ENCODE assay signal across 9 cellular contexts in the genomic region with DNA sequence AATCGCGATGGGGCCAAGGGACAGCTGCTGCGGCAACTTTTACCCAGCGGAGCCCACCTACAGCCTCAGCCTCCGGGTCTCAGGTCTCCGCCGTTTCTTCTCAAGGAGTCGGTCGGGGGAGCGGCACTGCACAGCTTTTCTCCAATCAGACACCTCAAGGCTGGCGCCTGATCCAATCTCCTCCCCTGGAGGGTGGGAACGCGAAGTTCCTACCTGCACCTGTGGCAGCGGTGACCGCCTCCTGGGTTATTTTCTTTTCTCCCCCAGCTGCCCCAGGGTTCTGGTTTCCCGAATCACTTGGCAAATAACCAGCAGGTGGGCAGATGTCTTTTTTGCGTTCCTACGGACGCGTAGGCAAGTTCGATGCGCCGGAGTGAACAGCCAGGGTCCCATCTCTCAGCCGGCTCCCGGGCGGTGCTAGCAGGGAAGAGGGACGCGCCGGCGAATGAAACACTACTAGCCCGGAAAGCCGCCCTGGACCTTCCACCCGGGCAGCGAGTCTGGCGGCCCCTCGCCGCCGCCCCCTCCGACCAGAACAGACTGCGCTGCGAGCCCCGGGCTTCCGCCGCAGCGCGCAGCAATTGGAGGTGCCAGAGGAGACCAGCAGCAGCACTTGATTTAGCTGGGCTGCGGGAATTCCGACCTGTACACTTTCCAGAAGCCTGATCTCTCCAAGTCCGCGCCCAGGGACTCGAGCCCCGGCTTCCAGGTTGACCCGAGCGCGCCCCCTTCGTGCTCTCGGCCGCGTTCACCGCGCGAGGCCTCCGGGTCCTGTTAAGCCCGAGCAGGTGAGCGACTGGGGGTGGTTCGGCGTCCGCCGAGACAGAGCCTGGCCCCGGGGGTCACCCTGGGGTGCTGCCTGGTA. TPM values are rescaled to one million over a fixed set of nuclear protein-coding genes. Genes with fewer than 3 reads are reported as not detected.
DNase-seq lines count a peak whose midpoint lies in the region; ATAC-seq, FAIRE-seq and TF ChIP-seq lines count a peak whose summit lies in the region.
"Had no signal": no experiment of that assay in that cellular context is flagged by ENCODE, and none has a peak within 500 bp of the region (broad histone marks: within the 10 kb centered on the region; RNA-seq: fewer than 3 reads in every experiment).

A gene with protein sequence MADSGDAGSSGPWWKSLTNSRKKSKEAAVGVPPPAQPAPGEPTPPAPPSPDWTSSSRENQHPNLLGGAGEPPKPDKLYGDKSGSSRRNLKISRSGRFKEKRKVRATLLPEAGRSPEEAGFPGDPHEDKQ (plus strand): TSS at position 246 of the 865 bp plus-strand sequence. CDS start 2,495 bp downstream, outside the sequence.

- H3K27me3 ChIP-seq in mammary epithelial cell (ENCODE audit: insufficient read depth, low read length) = no peaks in the 10 kb centered on the region
- peaks cover 7 to 93% (median 61%) of the 10 kb centered on the region in 7 donors for H3K27me3 ChIP-seq in spleen (replicated peaks in 1 of 7)
- H3K27me3 ChIP-seq in WERI-Rb-1 (ENCODE audit: insufficient read depth, low read depth, severe bottlenecking) = no peaks in the 10 kb centered on the region

- in situ Hi-C loops in mammary epithelial cell (cut with MboI; ENCODE audit: low sequenced_read_pairs in 2 of 2) = loop anchor here in 1 of 2 donors (5.0 kb wide), 1 partner anchor 58 kb away; no protein-coding TSS in a partner anchor

- CTCF ChIA-PET in mammary epithelial cell (lab: Charles Lee; ENCODE audit: low non-redundant PET) = interaction anchor here (0.6 kb wide), 1 partner anchor 641 kb away, joined by 3 read pairs; no protein-coding TSS in a partner anchor

- ATAC-seq in GM21528 (IDR thresholded peaks at IDR 0.05; ENCODE audit: low FRiP score, unreplicated experiment) = no peak

- DNase-seq in NCI-H1417 (lab: John Stamatoyannopoulos, UW) = peak; percentile 36 to 87 (median 86)
- DNase-seq in NCI-H1417 treated with DMSO at 0.1 percent for 48 hours (lab: John Stamatoyannopoulos, UW) = no peak
- DNase-seq in NCI-H2171 treated with DMSO at 0.1 percent for 48 hours (lab: John Stamatoyannopoulos, UW) = peak; percentile 85
- DNase-seq in mammary epithelial cell = peak; percentile 75
- peak; percentile 90 for DNase-seq in kidney
- peak; percentile 77 for DNase-seq in spleen
- DNase-seq in WERI-Rb-1 = no peak

- H3K27ac ChIP-seq in mammary epithelial cell (ENCODE audit: insufficient read depth, low read depth, low read length) (peak within 1 kb of the TSS; percentile 78), kidney (ENCODE audit: low read depth in 2 of 2, low read length in 2 of 2) (peak within 1 kb of the TSS; percentile 88 to 90), spleen (no peak within 1 kb of the TSS), WERI-Rb-1 (no peak within 1 kb of the TSS)

- no peaks in the 10 kb centered on the region for H3K9me3 ChIP-seq in mammary epithelial cell (replicated peaks; ENCODE audit: insufficient read depth, low read length)
- H3K9me3 ChIP-seq in kidney (ENCODE audit: control insufficient read depth in 1 of 2, low read length in 2 of 2) = no peaks in the 10 kb centered on the region
- H3K9me3 ChIP-seq in spleen = no peaks in the 10 kb centered on the region
- no peaks in the 10 kb centered on the region for H3K9me3 ChIP-seq in WERI-Rb-1 (ENCODE audit: severe bottlenecking)

- H3K9ac ChIP-seq in mammary epithelial cell (ENCODE audit: insufficient read depth, low read length) = peak within 1 kb of the TSS; percentile 77
- peak within 1 kb of the TSS; percentile 75 to 83 for H3K9ac ChIP-seq in kidney (ENCODE audit: low read length in 2 of 2)

- dilution Hi-C loops in mammary epithelial cell (cut with HindIII; ENCODE audit: low sequenced_read_pairs) = no loop called here

- H3K4me2 ChIP-seq in mammary epithelial cell (ENCODE audit: insufficient read depth, low read depth, low read length) = peak within 1 kb of the TSS; percentile 90

- no peak for TF ChIP-seq POLR2A in spleen (IDR thresholded peaks at IDR 0.05)

- intact Hi-C loops in mammary epithelial cell (cut with micrococcal nuclease) (loop anchor here (1.0 to 5.0 kb wide), 4 partner anchors 45 to 277 kb away; no protein-coding TSS in a partner anchor), kidney (cut with DNase I) (no loop called here), spleen (cut with DNase I; ENCODE audit: low total_unique reads) (no loop called here)

- FAIRE-seq in kidney (lab: Jason Lieb, UNC) = no peak
- FAIRE-seq: A204.1 had no signal

- peak within 1 kb of the TSS; percentile 95 for H2AFZ ChIP-seq in mammary epithelial cell (ENCODE audit: low read depth, low read length)

- H4K20me1 ChIP-seq in mammary epithelial cell (ENCODE audit: insufficient read depth, low read length) = no peaks in the 10 kb centered on the region

- H3K79me2 ChIP-seq in mammary epithelial cell (ENCODE audit: insufficient read depth, low read length) = peaks cover 7% of the 10 kb centered on the region

- TF ChIP-seq CTCF in mammary epithelial cell (conservative IDR thresholded peaks at IDR 0.05 in 1 of 2, IDR thresholded peaks at IDR 0.05 in 1 of 2; ENCODE audit: extremely low read depth in 1 of 2, insufficient read depth in 1 of 2, low read depth in 1 of 2, low read length in 2 of 2) (peak in 1 of 2 donors; percentile 7), kidney (IDR thresholded peaks at IDR 0.05; ENCODE audit: borderline replicate concordance, extremely low read depth, insufficient read depth) (peak; percentile 5), spleen (IDR thresholded peaks at IDR 0.05 in 8 of 11, conservative IDR thresholded peaks at IDR 0.05 in 3 of 11) (no peak), WERI-Rb-1 (IDR thresholded peaks at IDR 0.05; ENCODE audit: low read depth, low read length) (no peak)

- 1% methylated on average over 13 of the region's 70 CpGs for WGBS in mammary epithelial cell (ENCODE audit: low coverage, missing lambda C conversion rate)
- 0 to 3% (median 1%) methylated on average over 22 to 70 of the region's 70 CpGs for WGBS in spleen, 5 donors

- H3K36me3 ChIP-seq in mammary epithelial cell (ENCODE audit: insufficient read depth, low read length) (no peaks in the 10 kb centered on the region), kidney (ENCODE audit: control insufficient read depth in 1 of 2, insufficient read depth in 2 of 2, low read length in 2 of 2) (no peaks in the 10 kb centered on the region), spleen (no peaks in the 10 kb centered on the region), WERI-Rb-1 (no peaks in the 10 kb centered on the region)

- no TSS peak for BruUV-seq in mammary epithelial cell (replicated peaks; lab: Mats Ljungman, UMichigan)

- peaks cover 23% of the 10 kb centered on the region for H3K4me1 ChIP-seq in mammary epithelial cell (ENCODE audit: insufficient read depth, low read length)
- peaks cover 0 to 6% of the 10 kb centered on the region in 2 donors for H3K4me1 ChIP-seq in kidney (ENCODE audit: control insufficient read depth in 1 of 2, insufficient read depth in 1 of 2, low read depth in 1 of 2, low read length in 2 of 2)
- H3K4me1 ChIP-seq in spleen = peaks cover 23 to 47% (median 42%) of the 10 kb centered on the region in 6 donors

- peak within 1 kb of the TSS; percentile 64 to 84 (median 72) for H3K4me3 ChIP-seq in mammary epithelial cell (replicated peaks in 1 of 3; ENCODE audit: insufficient read depth in 1 of 3, low read depth in 2 of 3, low read length in 3 of 3)
- peak within 1 kb of the TSS; percentile 92 to 95 for H3K4me3 ChIP-seq in kidney (ENCODE audit: low read length in 2 of 2)
- peak within 1 kb of the TSS; percentile 22 to 65 (median 43) for H3K4me3 ChIP-seq in spleen
- no peak within 1 kb of the TSS for H3K4me3 ChIP-seq in WERI-Rb-1 (ENCODE audit: low read depth, low read length)

RNA-seq across cellular contexts. Expression of the gene that starts here (rescaled TPM):
- total RNA-seq in mammary epithelial cell (1 to 10 TPM in 1 of 2 donors, under 1 TPM in 1; 0.83 to 3.2 TPM), kidney (21.2 TPM), spleen (not detected)
- polyA plus RNA-seq in mammary epithelial cell (4.1 TPM), kidney (ENCODE audit: insufficient read depth, low read depth, low replicate concordance) (27.5 TPM), spleen (under 1 TPM in 2 of 3 donors, not detected in 1; 0.06 to 0.11 TPM)
- polyA minus RNA-seq in mammary epithelial cell = 0.52 TPM

Comparison
In these comparisons a context has a peak if more than half of its experiments do, and no peak if none do; other contexts are left out.
1. DNase-seq: peak in NCI-H1417 (3 of 3), NCI-H2171 treated with DMSO at 0.1 percent for 48 hours (single experiment), mammary epithelial cell (single experiment) and kidney (single experiment); none in NCI-H1417 treated with DMSO at 0.1 percent for 48 hours (single experiment) and WERI-Rb-1 (single experiment).
2. Peak in DNase-seq and H3K4me3 ChIP-seq in spleen; RNA of the gene not detected or under 1 TPM.
3. H3K27ac ChIP-seq: peak in mammary epithelial cell (single experiment) and kidney (2 of 2); none in spleen (0 of 8) and WERI-Rb-1 (single experiment).